In the genomic region with DNA sequence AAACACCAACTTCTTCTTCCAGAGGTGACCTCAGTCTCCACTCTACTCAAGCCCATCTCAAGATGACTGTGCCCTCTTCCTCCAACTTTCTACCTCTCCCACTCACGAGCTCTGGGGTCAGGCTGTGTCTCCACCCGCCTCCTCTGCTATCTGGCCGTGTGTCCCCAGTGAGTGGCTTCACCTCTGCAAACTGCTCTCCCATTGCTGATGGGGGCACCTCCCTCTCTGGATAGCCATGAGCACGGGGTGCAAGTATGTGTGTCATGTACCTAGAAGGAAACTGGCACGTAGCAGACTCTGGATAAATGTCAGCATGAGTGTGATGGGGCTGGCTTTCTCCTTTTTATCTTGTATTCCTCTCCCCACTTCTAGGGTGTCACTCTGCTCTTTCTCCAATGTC, we compare ENCODE assay signal across 23 cellular contexts. TPM values are rescaled to one million over a fixed set of nuclear protein-coding genes. Genes with fewer than 3 reads are reported as not detected.
A peak's percentile ranks its signal among the peaks of the same experiment; 100 is the strongest.
DNase-seq lines count a peak whose midpoint lies in the region; ATAC-seq and TF ChIP-seq lines count a peak whose summit lies in the region.
"Had no signal": no experiment of that assay in that cellular context is flagged by ENCODE, and none has a peak within 500 bp of the region (broad histone marks: within the 10 kb centered on the region; RNA-seq: fewer than 3 reads in every experiment).

No MANE protein-coding gene starts in this region.

- H3K27me3 ChIP-seq in spleen (replicated peaks in 1 of 7) (peaks cover 0 to 32% (median 4%) of the 10 kb centered on the region in 7 donors), body of pancreas (no peaks in the 10 kb centered on the region)
- H3K27me3 ChIP-seq: BLaER1 had no signal

- peaks cover 13% of the 10 kb centered on the region for H3K9me3 Mint-ChIP-seq in T-helper 2 cell treated with Interferon-gamma antibody and Interleukin-4, amounts not matched to agents 5 μg/mL and 100 μg/mL, for 36 hours

- TF ChIP-seq POLR2A in spleen (IDR thresholded peaks at IDR 0.05) = no peak
- no peak for TF ChIP-seq POLR2A in body of pancreas (IDR thresholded peaks at IDR 0.05)

- no peak for DNase-seq in T-helper 2 cell treated with Interferon-gamma antibody and Interleukin-4, amounts not matched to agents 5 μg/mL and 100 μg/mL, for 36 hours (ENCODE audit: low spot score)
- DNase-seq in T-helper 2 cell = no peak
- DNase-seq in left ventricle myocardium superior = peak; percentile 4
- DNase-seq in Right ventricle myocardium inferior (ENCODE audit: missing footprints) = no peak
- DNase-seq in spleen = peak; percentile 51
- DNase-seq in iPS-NIHi11 (ENCODE audit: low spot score) = no peak
- no peak for DNase-seq in body of pancreas
- DNase-seq: ACHN; Caco-2; CD4-positive, alpha-beta memory T cell; DMS 273 treated with DMSO at 0.1 percent for 48 hours; DMS79 treated with DMSO at 0.1 percent for 48 hours; Karpas-422; NCI-H1694 treated with DMSO at 0.1 percent for 48 hours; NCI-H446; NCI-H526 treated with DMSO at 0.1 percent for 48 hours; SHP77 treated with DMSO at 0.1 percent for 48 hours had no signal

- WGBS in spleen, 5 donors = 59 to 84% (median 74%) methylated on average over 5 of the region's 5 CpGs
- WGBS in body of pancreas, 2 donors = 38 to 58% methylated on average over 5 of the region's 5 CpGs

- H3K9me3 ChIP-seq in spleen (peaks cover 0 to 16% (median 13%) of the 10 kb centered on the region in 8 donors), body of pancreas (peaks cover 0 to 14% (median 0%) of the 10 kb centered on the region in 3 donors)

- peaks cover 5% of the 10 kb centered on the region for H3K27me3 Mint-ChIP-seq in T-helper 2 cell treated with Interferon-gamma antibody and Interleukin-4, amounts not matched to agents 5 μg/mL and 100 μg/mL, for 36 hours (ENCODE audit: low read depth)

- H3K4me1 Mint-ChIP-seq in T-helper 2 cell treated with Interferon-gamma antibody and Interleukin-4, amounts not matched to agents 5 μg/mL and 100 μg/mL, for 36 hours (ENCODE audit: low read depth) = peaks cover 29% of the 10 kb centered on the region

- no peak overlapping the region for H3K27ac ChIP-seq in spleen
- H3K27ac ChIP-seq in body of pancreas = no peak overlapping the region
- H3K27ac ChIP-seq: 22Rv1, BLaER1 had no signal

- peaks cover 7% of the 10 kb centered on the region for H3K36me3 Mint-ChIP-seq in T-helper 2 cell treated with Interferon-gamma antibody and Interleukin-4, amounts not matched to agents 5 μg/mL and 100 μg/mL, for 36 hours (ENCODE audit: low read depth)

- H3K4me1 ChIP-seq in spleen (peaks cover 5 to 39% (median 31%) of the 10 kb centered on the region in 6 donors), body of pancreas (peaks cover 4% of the 10 kb centered on the region)
- H3K4me1 ChIP-seq: Caco-2 had no signal

- H3K27ac Mint-ChIP-seq in T-helper 2 cell treated with Interferon-gamma antibody and Interleukin-4, amounts not matched to agents 5 μg/mL and 100 μg/mL, for 36 hours = peak overlapping the region; percentile 32

- no peak for TF ChIP-seq CTCF in spleen (IDR thresholded peaks at IDR 0.05 in 8 of 11, conservative IDR thresholded peaks at IDR 0.05 in 3 of 11)
- no peak for TF ChIP-seq CTCF in body of pancreas (IDR thresholded peaks at IDR 0.05)

- intact Hi-C loops in left ventricle myocardium superior (cut with micrococcal nuclease) (no loop called here), Right ventricle myocardium inferior (cut with DNase I) (loop anchor here (5.0 kb wide), 1 partner anchor 195 kb away; no protein-coding TSS in a partner anchor), spleen (cut with DNase I; ENCODE audit: low total_unique reads) (loop anchor here (10.0 kb wide), 1 partner anchor 162 kb away; a partner anchor contains a TSS), body of pancreas (cut with DNase I) (no loop called here)

- H3K36me3 ChIP-seq in spleen (no peaks in the 10 kb centered on the region), body of pancreas (replicated peaks in 1 of 2; ENCODE audit: insufficient read depth in 1 of 2, low read depth in 2 of 2) (no peaks in the 10 kb centered on the region)

- H3K4me3 Mint-ChIP-seq in T-helper 2 cell treated with Interferon-gamma antibody and Interleukin-4, amounts not matched to agents 5 μg/mL and 100 μg/mL, for 36 hours = no peak overlapping the region
- H3K4me3 Mint-ChIP-seq: CD4-positive, alpha-beta memory T cell had no signal

- ATAC-seq in left ventricle myocardium superior (no peak), Right ventricle myocardium inferior (no peak), body of pancreas (no peak), HG03139 (IDR thresholded peaks at IDR 0.05; ENCODE audit: unreplicated experiment) (no peak)

- H3K4me3 ChIP-seq in spleen = no peak overlapping the region
- H3K4me3 ChIP-seq in body of pancreas = no peak overlapping the region
- H3K4me3 ChIP-seq: BLaER1 had no signal

RNA-seq across cellular contexts. Expression of a gene that starts 18.3 kb away (rescaled TPM):
- 5.1 TPM for total RNA-seq in left ventricle myocardium superior
- total RNA-seq in Right ventricle myocardium inferior = 6.9 TPM
- total RNA-seq in spleen = 100 to 1,000 TPM; 270 to 493 (median 363) TPM
- 100 to 1,000 TPM; 389 to 421 (median 410) TPM for polyA plus RNA-seq in spleen
- total RNA-seq in body of pancreas = 1 to 10 TPM; 4.3 to 4.9 TPM

RNA-seq across cellular contexts. Expression of a gene that starts 20.0 kb away (rescaled TPM):
- 6.2 TPM for total RNA-seq in left ventricle myocardium superior
- 7.5 TPM for total RNA-seq in Right ventricle myocardium inferior
- total RNA-seq in spleen = 100 to 1,000 TPM in 6 of 7 donors, 10 to 100 TPM in 1; 97.5 to 238 (median 118) TPM
- polyA plus RNA-seq in spleen = 10 to 100 TPM; 35.3 to 58.1 (median 53.6) TPM
- 1 to 10 TPM; 2.3 to 7.9 TPM for total RNA-seq in body of pancreas
- total RNA-seq: Caco-2, H1, MCF 10A had no signal

RNA-seq across cellular contexts. Expression of a gene that starts 50.1 kb away (rescaled TPM):
- total RNA-seq in left ventricle myocardium superior = not detected
- not detected for total RNA-seq in Right ventricle myocardium inferior
- total RNA-seq in spleen = 1 to 10 TPM in 3 of 7 donors, under 1 TPM in 4; 0.56 to 2.0 (median 0.95) TPM
- 1 to 10 TPM; 1.2 to 2.0 (median 1.5) TPM for polyA plus RNA-seq in spleen
- 1 to 10 TPM; 1.3 to 4.2 TPM for total RNA-seq in body of pancreas
- total RNA-seq: Caco-2, MCF 10A, RPMI7951 had no signal

Comparison
In these comparisons a context has a peak if more than half of its experiments do, and no peak if none do; other contexts are left out.
1. DNase-seq: peak in left ventricle myocardium superior (single experiment) and spleen (single experiment); none in T-helper 2 cell treated with Interferon-gamma antibody and Interleukin-4, amounts not matched to agents 5 μg/mL and 100 μg/mL, for 36 hours (single experiment), T-helper 2 cell (0 of 5), Right ventricle myocardium inferior (single experiment), iPS-NIHi11 (single experiment) and body of pancreas (0 of 4).
2. intact Hi-C loops: an anchor here in Right ventricle myocardium inferior (5.0 kb wide) and spleen (10.0 kb wide); none called in left ventricle myocardium superior and body of pancreas.
3. RNA of a gene that starts 18.3 kb away (total RNA-seq): 270 to 493 TPM in spleen; 6.9 TPM in Right ventricle myocardium inferior (single experiment), 5.1 TPM in left ventricle myocardium superior (single experiment) and 4.3 to 4.9 TPM in body of pancreas; every median in the first group is over 10 times any median in the second.
4. RNA of a gene that starts 20.0 kb away (total RNA-seq): 97.5 to 238 TPM in spleen; 2.3 to 7.9 TPM in body of pancreas, 7.5 TPM in Right ventricle myocardium inferior (single experiment) and 6.2 TPM in left ventricle myocardium superior (single experiment); every median in the first group is over 10 times any median in the second.